10 cellular contexts compared by ENCODE assay signal in the genomic region with DNA sequence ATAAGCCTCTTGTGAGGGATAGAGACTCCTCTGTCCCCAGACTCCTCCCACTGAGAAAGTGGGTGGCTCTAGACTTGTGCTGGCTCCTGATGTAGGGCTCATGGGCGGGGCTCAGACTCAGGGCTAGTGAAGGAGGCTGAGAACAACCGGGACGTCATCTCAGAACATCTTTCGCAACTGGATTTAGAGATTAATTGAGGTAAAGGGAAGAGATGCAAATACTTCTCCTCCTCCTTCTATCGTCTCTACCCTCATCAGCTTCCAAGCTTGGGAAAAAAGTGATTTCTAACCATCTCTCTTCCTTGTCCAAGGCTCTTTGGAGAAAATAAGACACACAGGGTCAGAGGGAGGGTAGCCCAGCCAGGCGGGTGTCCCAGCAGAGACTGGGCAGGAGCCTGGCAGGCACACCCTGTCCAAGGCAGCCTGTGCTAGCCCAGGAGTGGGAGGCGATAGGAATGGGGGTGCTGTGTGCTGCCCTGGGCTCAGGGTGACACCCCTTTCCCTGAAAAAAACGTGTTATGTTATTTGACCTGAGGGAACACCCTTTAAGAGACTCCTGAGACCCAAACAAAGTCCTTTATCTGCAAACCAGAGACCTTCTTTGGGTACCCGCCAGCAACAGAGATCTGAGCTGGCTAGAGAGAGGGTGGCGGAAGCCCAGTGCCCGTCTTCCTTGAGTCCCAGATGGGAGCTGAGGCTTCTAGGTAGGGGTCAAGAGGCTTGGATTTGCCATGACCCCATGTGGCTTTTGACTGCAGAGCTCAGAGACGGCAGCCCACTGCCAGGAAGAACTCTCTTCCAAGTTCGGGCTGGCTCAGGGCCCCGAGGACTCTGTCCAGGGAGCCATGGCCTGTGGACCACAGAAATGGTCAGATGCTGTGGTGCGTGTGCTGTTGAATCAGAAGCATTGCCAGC.
DNase-seq lines count a peak whose midpoint lies in the region; ATAC-seq and TF ChIP-seq lines count a peak whose summit lies in the region.
"Had no signal": no experiment of that assay in that cellular context is flagged by ENCODE, and none has a peak within 500 bp of the region (broad histone marks: within the 10 kb centered on the region; RNA-seq: fewer than 3 reads in every experiment).

No MANE protein-coding gene starts in this region.

- H3K27me3 ChIP-seq in endodermal cell (ENCODE audit: control insufficient read depth, insufficient read depth, low read length, poor library complexity, severe bottlenecking), result no peaks in the 10 kb centered on the region
- H3K27me3 ChIP-seq in lower lobe of right lung (ENCODE audit: low read depth), result no peaks in the 10 kb centered on the region
- no peaks in the 10 kb centered on the region for H3K27me3 ChIP-seq in tibial artery

- H3K4me3 ChIP-seq in endodermal cell (ENCODE audit: low read length) (no peak overlapping the region), lower lobe of right lung (no peak overlapping the region), tibial artery (peak overlapping the region; percentile 2 to 3)

- no peak overlapping the region for H3K4me3 Mint-ChIP-seq in endodermal cell
- H3K4me3 Mint-ChIP-seq in stimulated activated memory B cell treated with anti-CD40 and anti-IgM and Interleukin-4, amounts not matched to agents 10 μg/mL and 1 μg/mL and 100 μg/mL, for 72 hours, result no peak overlapping the region
- H3K4me3 Mint-ChIP-seq: nephron progenitor cell had no signal

- H3K4me1 ChIP-seq in endodermal cell (ENCODE audit: control insufficient read depth, insufficient read depth, low read length), result no peaks in the 10 kb centered on the region
- peaks cover 11% of the 10 kb centered on the region for H3K4me1 ChIP-seq in lower lobe of right lung
- H3K4me1 ChIP-seq in tibial artery, result peaks cover 4 to 72% (median 52%) of the 10 kb centered on the region in 4 donors

- TF ChIP-seq CTCF in endodermal cell (conservative IDR thresholded peaks at IDR 0.05), result no peak
- no peak for TF ChIP-seq CTCF in lower lobe of right lung (IDR thresholded peaks at IDR 0.05)
- no peak for TF ChIP-seq CTCF in tibial artery (IDR thresholded peaks at IDR 0.05)

- H3K4me1 Mint-ChIP-seq in endodermal cell, result no peaks in the 10 kb centered on the region
- no peaks in the 10 kb centered on the region for H3K4me1 Mint-ChIP-seq in stimulated activated memory B cell treated with anti-CD40 and anti-IgM and Interleukin-4, amounts not matched to agents 10 μg/mL and 1 μg/mL and 100 μg/mL, for 72 hours

- H3K27ac ChIP-seq in endodermal cell (ENCODE audit: low read depth, low read length) (no peak overlapping the region), lower lobe of right lung (peak overlapping the region; percentile 71), tibial artery (peak overlapping the region; percentile 80 to 86)

- peaks cover 2% of the 10 kb centered on the region for H3K27me3 Mint-ChIP-seq in endodermal cell (ENCODE audit: insufficient read depth)
- H3K27me3 Mint-ChIP-seq in stimulated activated memory B cell treated with anti-CD40 and anti-IgM and Interleukin-4, amounts not matched to agents 10 μg/mL and 1 μg/mL and 100 μg/mL, for 72 hours, result peaks cover 14% of the 10 kb centered on the region

- H3K36me3 Mint-ChIP-seq in endodermal cell (ENCODE audit: low read depth), result no peaks in the 10 kb centered on the region
- H3K36me3 Mint-ChIP-seq in stimulated activated memory B cell treated with anti-CD40 and anti-IgM and Interleukin-4, amounts not matched to agents 10 μg/mL and 1 μg/mL and 100 μg/mL, for 72 hours, result no peaks in the 10 kb centered on the region

- H3K9me3 Mint-ChIP-seq in endodermal cell, result no peaks in the 10 kb centered on the region
- H3K9me3 Mint-ChIP-seq in stimulated activated memory B cell treated with anti-CD40 and anti-IgM and Interleukin-4, amounts not matched to agents 10 μg/mL and 1 μg/mL and 100 μg/mL, for 72 hours, result no peaks in the 10 kb centered on the region
- H3K9me3 Mint-ChIP-seq: nephron progenitor cell had no signal

- H3K36me3 ChIP-seq in endodermal cell (ENCODE audit: control insufficient read depth, insufficient read depth, low read length) (no peaks in the 10 kb centered on the region), lower lobe of right lung (no peaks in the 10 kb centered on the region), tibial artery (no peaks in the 10 kb centered on the region)

- DNase-seq in MV-4-11 (lab: John Stamatoyannopoulos, UW) (peak; percentile 18), endodermal cell (peak; percentile 61), lower lobe of right lung (peak; percentile 71), tibial artery (peak; percentile 98 to 99), retina (no peak)
- DNase-seq: NCI-H1092, nephron progenitor cell had no signal

- no peak overlapping the region for H3K27ac Mint-ChIP-seq in endodermal cell
- no peak overlapping the region for H3K27ac Mint-ChIP-seq in stimulated activated memory B cell treated with anti-CD40 and anti-IgM and Interleukin-4, amounts not matched to agents 10 μg/mL and 1 μg/mL and 100 μg/mL, for 72 hours
- H3K27ac Mint-ChIP-seq: nephron progenitor cell had no signal

- no peak overlapping the region for H3K9ac ChIP-seq in endodermal cell (ENCODE audit: extremely low read depth, low read length, poor library complexity, severe bottlenecking)

- intact Hi-C loops in lower lobe of right lung (cut with DNase I), result no loop called here
- intact Hi-C loops in tibial artery (cut with DNase I; ENCODE audit: low total_unique reads), result loop anchor here (5.0 kb wide), 1 partner anchor 43 kb away; no protein-coding TSS in a partner anchor

- H3K9me3 ChIP-seq in endodermal cell (ENCODE audit: control insufficient read depth, low read length), result no peaks in the 10 kb centered on the region
- no peaks in the 10 kb centered on the region for H3K9me3 ChIP-seq in lower lobe of right lung
- H3K9me3 ChIP-seq in tibial artery, result no peaks in the 10 kb centered on the region

- ATAC-seq in lower lobe of right lung, result peak; percentile 80 to 82
- ATAC-seq in stimulated activated memory B cell treated with anti-CD40 and anti-IgM and Interleukin-4, amounts not matched to agents 10 μg/mL and 1 μg/mL and 100 μg/mL, for 72 hours, result no peak
- no peak for ATAC-seq in HG03175 (IDR thresholded peaks at IDR 0.05; ENCODE audit: unreplicated experiment)
- no peak for ATAC-seq in HG02642 (IDR thresholded peaks at IDR 0.05; ENCODE audit: poor library complexity, unreplicated experiment)

- 90 to 93% methylated on average over 7 to 15 of the region's 15 CpGs for WGBS in endodermal cell (ENCODE audit: insufficient coverage in 1 of 2, insufficient read length in 1 of 2), 2 experiments

Comparison
In these comparisons a context has a peak if more than half of its experiments do, and no peak if none do; other contexts are left out.
1. H3K4me3 ChIP-seq: peak in tibial artery (2 of 2); none in endodermal cell (single experiment) and lower lobe of right lung (single experiment).
2. ATAC-seq: peak in lower lobe of right lung (2 of 2); none in stimulated activated memory B cell treated with anti-CD40 and anti-IgM and Interleukin-4, amounts not matched to agents 10 μg/mL and 1 μg/mL and 100 μg/mL, for 72 hours (single experiment), HG03175 (single experiment) and HG02642 (single experiment).